ENCODE assay signal across 25 cellular contexts in the genomic region with DNA sequence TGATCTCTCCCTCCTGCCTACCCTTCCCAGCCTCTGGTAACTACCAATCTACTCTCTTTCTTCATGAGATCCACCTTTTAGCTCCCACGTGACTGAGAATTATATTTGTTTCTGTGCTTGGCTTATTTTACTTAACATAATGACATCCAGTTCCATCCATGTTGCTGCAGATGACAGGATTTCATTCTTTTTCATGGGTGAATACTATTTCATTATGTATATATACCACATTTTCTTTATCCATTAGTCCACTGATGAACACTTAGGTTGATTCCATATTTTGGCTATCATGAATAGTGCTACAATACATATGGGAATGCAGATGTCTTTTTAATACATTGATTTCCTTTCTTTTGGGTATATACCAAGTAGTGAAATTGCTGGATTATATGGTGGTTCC. TPM values are rescaled to one million over a fixed set of nuclear protein-coding genes. Genes with fewer than 3 reads are reported as not detected.
"Had no signal": no experiment of that assay in that cellular context is flagged by ENCODE, and none has a peak within 500 bp of the region (broad histone marks: within the 10 kb centered on the region; RNA-seq: fewer than 3 reads in every experiment).

No MANE protein-coding gene starts in this region.

- H3K27me3 ChIP-seq: MG63, Peyer's patch, SJCRH30 had no signal

- H3K27me3 Mint-ChIP-seq: IgD-negative memory B cell had no signal

- H3K27ac ChIP-seq: PC-9, Peyer's patch, SJCRH30 had no signal

- DNase-seq: MG63, NCI-H1092, NCI-H1105 treated with DMSO at 0.1 percent for 48 hours, NCI-H1417 treated with DMSO at 0.1 percent for 48 hours, NCI-H146, NCI-H1694 treated with DMSO at 0.1 percent for 48 hours, NCI-H1930, NCI-H2081, NCI-H2107, NCI-H2227 treated with DMSO at 0.1 percent for 48 hours, NCI-H524, NCI-H526 treated with DMSO at 0.1 percent for 48 hours, NCI-H774, PC-9, Peyer's patch, SHP77 treated with DMSO at 0.1 percent for 48 hours, SJCRH30, SW 1271, T-cell had no signal

- H3K4me1 Mint-ChIP-seq: IgD-negative memory B cell, T-cell had no signal

- H3K9me3 ChIP-seq: Peyer's patch had no signal

- H3K4me3 Mint-ChIP-seq: IgD-negative memory B cell, T-cell had no signal

- H3K36me3 ChIP-seq: MG63, Peyer's patch, SJCRH30 had no signal

- H2AFZ ChIP-seq: PC-9 had no signal

- H3K4me3 ChIP-seq: MG63, PC-9, Peyer's patch, SJCRH30 had no signal

- H3K36me3 Mint-ChIP-seq: T-cell had no signal

- H3K4me1 ChIP-seq: Peyer's patch had no signal

- H3K4me2 ChIP-seq: PC-9 had no signal

- H3K27ac Mint-ChIP-seq: IgD-negative memory B cell, T-cell had no signal

RNA-seq across cellular contexts. Expression of gene ZNF366, which starts 35.5 kb away (rescaled TPM):
- total RNA-seq: HepG2, HT1080, NCI-H460, OCI-LY7, RPMI7951 had no signal
- polyA plus RNA-seq: HepG2, IgD-negative memory B cell had no signal
